1 cellular context compared by ENCODE assay signal in genomic region chr3:184568918-184569829, GRCh38.
TF ChIP-seq lines count a peak whose summit lies in the region.

No MANE protein-coding gene starts in this region.

TF ChIP-seq in H1, 55 proteins besides CTCF, POLR2A, EP300 and RAD21 (continued from another document):
- TF ChIP-seq EZH2 (IDR thresholded peaks at IDR 0.05; ENCODE audit: low read depth, low read length, severe bottlenecking): peak; percentile 39
- no peak for TF ChIP-seq CBX5 (IDR thresholded peaks at IDR 0.05; ENCODE audit: low read depth, low read length)
- TF ChIP-seq CEBPB (IDR thresholded peaks at IDR 0.05; ENCODE audit: low read depth, low read length): no peak
- TF ChIP-seq HDAC2 (IDR thresholded peaks at IDR 0.05; ENCODE audit: borderline replicate concordance in 1 of 2, low read depth in 2 of 2, low read length in 2 of 2): no peak
- TF ChIP-seq, protein P1, sequence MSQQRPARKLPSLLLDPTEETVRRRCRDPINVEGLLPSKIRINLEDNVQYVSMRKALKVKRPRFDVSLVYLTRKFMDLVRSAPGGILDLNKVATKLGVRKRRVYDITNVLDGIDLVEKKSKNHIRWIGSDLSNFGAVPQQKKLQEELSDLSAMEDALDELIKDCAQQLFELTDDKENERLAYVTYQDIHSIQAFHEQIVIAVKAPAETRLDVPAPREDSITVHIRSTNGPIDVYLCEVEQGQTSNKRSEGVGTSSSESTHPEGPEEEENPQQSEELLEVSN (IDR thresholded peaks at IDR 0.05): 0 out of 2 replicates have a peak, but pooled peaks have one; percentile 10
- no peak for TF ChIP-seq BACH1 (IDR thresholded peaks at IDR 0.05; ENCODE audit: low read length)
- TF ChIP-seq NRF1 (IDR thresholded peaks at IDR 0.05; ENCODE audit: low read depth, low read length): no peak
- no peak for TF ChIP-seq BCL11A (IDR thresholded peaks at IDR 0.05; ENCODE audit: low read depth in 2 of 2, low read length in 2 of 2)
- TF ChIP-seq TAF7 (optimal IDR thresholded peaks at IDR 0.05; ENCODE audit: borderline replicate concordance, low read depth, low read length): no peak
- TF ChIP-seq, protein P2, sequence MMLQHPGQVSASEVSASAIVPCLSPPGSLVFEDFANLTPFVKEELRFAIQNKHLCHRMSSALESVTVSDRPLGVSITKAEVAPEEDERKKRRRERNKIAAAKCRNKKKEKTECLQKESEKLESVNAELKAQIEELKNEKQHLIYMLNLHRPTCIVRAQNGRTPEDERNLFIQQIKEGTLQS (IDR thresholded peaks at IDR 0.05; ENCODE audit: insufficient read depth, low read depth, low read length): no peak
- TF ChIP-seq TCF12 (IDR thresholded peaks at IDR 0.05; ENCODE audit: low read depth, low read length): no peak
- TF ChIP-seq FOSL1 (IDR thresholded peaks at IDR 0.05; ENCODE audit: insufficient read depth, low read depth, low read length): no peak
- TF ChIP-seq, protein P3, sequence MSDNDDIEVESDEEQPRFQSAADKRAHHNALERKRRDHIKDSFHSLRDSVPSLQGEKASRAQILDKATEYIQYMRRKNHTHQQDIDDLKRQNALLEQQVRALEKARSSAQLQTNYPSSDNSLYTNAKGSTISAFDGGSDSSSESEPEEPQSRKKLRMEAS (IDR thresholded peaks at IDR 0.05): peak; percentile 8; the same call in 1 of the 2 replicates
- no peak for TF ChIP-seq SP2 (IDR thresholded peaks at IDR 0.05; ENCODE audit: low read length)
- no peak for TF ChIP-seq SIRT6 (IDR thresholded peaks at IDR 0.05; ENCODE audit: low read length)
- no peak for TF ChIP-seq RFX5 (IDR thresholded peaks at IDR 0.05; ENCODE audit: borderline replicate concordance, low read depth, low read length)
- TF ChIP-seq SP4 (IDR thresholded peaks at IDR 0.05; ENCODE audit: low read length): no peak
- no peak for TF ChIP-seq GABPA (IDR thresholded peaks at IDR 0.05; ENCODE audit: borderline replicate concordance, insufficient read depth, low read length)
- peak; percentile 22; the same call in 1 of the 2 replicates for TF ChIP-seq SP1 (IDR thresholded peaks at IDR 0.05; ENCODE audit: low read depth, low read length)
- TF ChIP-seq SUZ12 (IDR thresholded peaks at IDR 0.05; ENCODE audit: low read length): peak; percentile 68
- no peak for TF ChIP-seq GTF2F1 (IDR thresholded peaks at IDR 0.05; ENCODE audit: borderline replicate concordance, low read depth, low read length)
- no peak for TF ChIP-seq MAFK (IDR thresholded peaks at IDR 0.05; ENCODE audit: low read depth, low read length)
- TF ChIP-seq ZNF274 (IDR thresholded peaks at IDR 0.05; ENCODE audit: borderline replicate concordance, extremely low read depth, low read length): no peak
- TF ChIP-seq JUN (IDR thresholded peaks at IDR 0.05; ENCODE audit: low read depth, low read length): no peak
- TF ChIP-seq HDAC6 (IDR thresholded peaks at IDR 0.05; ENCODE audit: low read depth, low read length): no peak
- no peak for TF ChIP-seq SAP30 (IDR thresholded peaks at IDR 0.05; ENCODE audit: insufficient read depth, insufficient replicate concordance, low read length)
- TF ChIP-seq CREB1 (IDR thresholded peaks at IDR 0.05): no peak
- TF ChIP-seq CBX8 (IDR thresholded peaks at IDR 0.05; ENCODE audit: borderline replicate concordance, low read depth, low read length): no peak
- peak; percentile 72 for TF ChIP-seq CTBP2 (IDR thresholded peaks at IDR 0.05; ENCODE audit: borderline replicate concordance, insufficient read depth, insufficient read length, low read length)
- no peak for TF ChIP-seq TBP (IDR thresholded peaks at IDR 0.05; ENCODE audit: low read depth, low read length)
- TF ChIP-seq YY1 (IDR thresholded peaks at IDR 0.05; ENCODE audit: low read depth, low read length): 0 out of 2 replicates have a peak, but pooled peaks have one; percentile 23
- no peak for TF ChIP-seq NANOG (IDR thresholded peaks at IDR 0.05; ENCODE audit: insufficient read depth, low read depth, low read length, poor library complexity, severe bottlenecking)
- no peak for TF ChIP-seq SRF (IDR thresholded peaks at IDR 0.05; ENCODE audit: low read depth, low read length)
- no peak for TF ChIP-seq TAF1 (IDR thresholded peaks at IDR 0.05; ENCODE audit: low read depth, low read length)
- peak; percentile 96 for TF ChIP-seq ASH2L (IDR thresholded peaks at IDR 0.05; ENCODE audit: low read length)
- TF ChIP-seq BRCA1 (IDR thresholded peaks at IDR 0.05; ENCODE audit: low read depth, low read length): no peak
- TF ChIP-seq POU5F1 (IDR thresholded peaks at IDR 0.05; ENCODE audit: low read depth, low read length): no peak
- no peak for TF ChIP-seq RXRA (IDR thresholded peaks at IDR 0.05; ENCODE audit: insufficient read depth, low read depth, low read length)
- no peak for TF ChIP-seq TEAD4 (IDR thresholded peaks at IDR 0.05; ENCODE audit: low read depth, low read length)
- TF ChIP-seq KDM1A (IDR thresholded peaks at IDR 0.05; ENCODE audit: borderline replicate concordance, low read length): no peak
- no peak for TF ChIP-seq SIX5 (IDR thresholded peaks at IDR 0.05; ENCODE audit: low read depth, low read length)
- TF ChIP-seq CHD2 (IDR thresholded peaks at IDR 0.05; ENCODE audit: low read length): no peak
- no peak; the same call in 1 of the 2 replicates for TF ChIP-seq RBBP5 (IDR thresholded peaks at IDR 0.05; ENCODE audit: borderline replicate concordance, low read depth, low read length)
- TF ChIP-seq CHD7 (IDR thresholded peaks at IDR 0.05; ENCODE audit: insufficient replicate concordance, low read length): no peak
- 0 out of 2 replicates have a peak, but pooled peaks have one; percentile 35 for TF ChIP-seq PHF8 (conservative IDR thresholded peaks at IDR 0.05; ENCODE audit: low read depth, low read length)
- TF ChIP-seq EGR1 (IDR thresholded peaks at IDR 0.05; ENCODE audit: borderline replicate concordance, low read depth, low read length): peak; percentile 89
- no peak for TF ChIP-seq RNF2 (IDR thresholded peaks at IDR 0.05; ENCODE audit: borderline replicate concordance, low read depth, low read length, missing control alignments, poor library complexity, severe bottlenecking)
- no peak for TF ChIP-seq KDM5A (IDR thresholded peaks at IDR 0.05; ENCODE audit: low read length)
- no peak for TF ChIP-seq JUND (IDR thresholded peaks at IDR 0.05; ENCODE audit: low read length)
TF ChIP-seq in H1: peak in this region for 12.
